In the genomic region with DNA sequence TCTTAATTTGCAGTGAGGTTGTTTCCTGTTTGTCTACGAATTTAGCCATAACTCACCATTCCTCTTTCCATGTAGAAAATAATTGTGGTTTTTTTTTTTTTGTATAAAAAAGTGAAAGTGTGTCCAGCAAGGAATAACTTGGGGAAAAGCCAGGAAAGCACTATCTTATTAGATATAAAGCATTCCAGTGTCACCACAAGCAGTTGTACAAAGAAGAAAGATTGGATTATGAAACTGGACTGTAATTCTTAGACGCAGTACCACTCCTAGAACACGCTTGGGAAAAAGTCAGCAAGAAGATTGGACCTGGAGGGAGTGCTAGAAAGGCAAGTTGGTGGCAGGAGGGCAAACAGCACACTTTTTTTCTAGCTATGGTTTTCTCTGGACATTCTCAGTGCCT, we compare ENCODE assay signal across 27 cellular contexts.
DNase-seq lines count a peak whose midpoint lies in the region; FAIRE-seq and TF ChIP-seq lines count a peak whose summit lies in the region.
"Had no signal": no experiment of that assay in that cellular context is flagged by ENCODE, and none has a peak within 500 bp of the region (broad histone marks: within the 10 kb centered on the region; RNA-seq: fewer than 3 reads in every experiment).

No MANE protein-coding gene starts in this region.

- no peaks in the 10 kb centered on the region for H3K79me1 ChIP-seq in mesenchymal stem cell (replicated peaks; ENCODE audit: low read length, poor library complexity, severe bottlenecking)

- H3K9me3 Mint-ChIP-seq in activated naive CD8-positive, alpha-beta T cell treated with anti-CD3 and anti-CD28 coated beads for 36 hours, result no peaks in the 10 kb centered on the region
- H3K9me3 Mint-ChIP-seq in activated CD4-positive, alpha-beta memory T cell treated with anti-CD3 and anti-CD28 coated beads for 36 hours, result no peaks in the 10 kb centered on the region
- H3K9me3 Mint-ChIP-seq: activated naive CD8-positive, alpha-beta T cell treated with anti-CD3 and anti-CD28 coated beads, Interleukin-2, amount 50 U/mL, for 24 hours; GM23338; natural killer cell had no signal

- DNase-seq in A172 (ENCODE audit: low spot score) (peak; percentile 48), RCC 7860 (ENCODE audit: low spot score) (peak; percentile 8), dermis blood vessel endothelial cell (peak; percentile 1), mesenchymal stem cell (peak; percentile 51), GM10248 (ENCODE audit: extremely low spot score) (no peak), NCI-H1048 (lab: John Stamatoyannopoulos, UW) (no peak)
- DNase-seq in activated naive CD8-positive, alpha-beta T cell treated with anti-CD3 and anti-CD28 coated beads for 36 hours, result no peak
- no peak for DNase-seq in activated CD4-positive, alpha-beta memory T cell treated with anti-CD3 and anti-CD28 coated beads for 36 hours
- DNase-seq: activated CD8-positive, alpha-beta memory T cell treated with anti-CD3 and anti-CD28 coated beads, Interleukin-2, amount 50 U/mL, for 48 hours; activated naive CD8-positive, alpha-beta T cell treated with anti-CD3 and anti-CD28 coated beads, Interleukin-2, amount 50 U/mL, for 24 hours; COR-L47; DND-41; mesendoderm; natural killer cell; NCI-H1105 treated with DMSO at 0.1 percent for 48 hours; NCI-H2081 treated with DMSO at 0.1 percent for 48 hours; NCI-H510A treated with DMSO at 0.1 percent for 48 hours; right cardiac atrium; stimulated activated CD4-positive, alpha-beta T cell treated with anti-CD3 and anti-CD28 coated beads, Interleukin-15, amount 100 ng/mL, for 24 hours; transverse colon had no signal

- no peak overlapping the region for H2BK15ac ChIP-seq in mesenchymal stem cell (ENCODE audit: low read depth, poor library complexity, severe bottlenecking)

- CTCF ChIA-PET in GM10248 (lab: Yijun Ruan, JAX), result no interaction called here
- CTCF ChIA-PET in activated CD4-positive, alpha-beta memory T cell treated with anti-CD3 and anti-CD28 coated beads for 36 hours (lab: Charles Lee), result no interaction called here

- no peak overlapping the region for H3K18ac ChIP-seq in mesenchymal stem cell (ENCODE audit: low read depth in 1 of 2, low read length in 2 of 2)

- POLR2A ChIA-PET in GM10248 (lab: Yijun Ruan, JAX), result no interaction called here
- POLR2A ChIA-PET in activated CD4-positive, alpha-beta memory T cell treated with anti-CD3 and anti-CD28 coated beads for 36 hours (lab: Charles Lee), result no interaction called here

- no peaks in the 10 kb centered on the region for H3K9me3 ChIP-seq in mesenchymal stem cell (ENCODE audit: control insufficient read depth, low read length)
- H3K9me3 ChIP-seq: gastroesophageal sphincter, transverse colon had no signal

- no peak overlapping the region for H3K4me3 ChIP-seq in mesenchymal stem cell (ENCODE audit: insufficient read depth in 1 of 2, low read depth in 1 of 2, low read length in 2 of 2)
- H3K4me3 ChIP-seq: cardiac muscle cell, gastroesophageal sphincter, GM23338, SK-N-MC, transverse colon had no signal

- H3K9ac ChIP-seq in mesenchymal stem cell (ENCODE audit: low read length), result no peak overlapping the region
- H3K9ac ChIP-seq: parathyroid adenoma had no signal

- H3K27ac ChIP-seq in mesenchymal stem cell (ENCODE audit: low read length, poor library complexity, severe bottlenecking), result no peak overlapping the region
- H3K27ac ChIP-seq: cardiac muscle cell, epithelial cell of prostate, gastroesophageal sphincter, parathyroid adenoma, SK-N-MC, transverse colon had no signal

- TF ChIP-seq CTCF in GM10248 (IDR thresholded peaks at IDR 0.05; ENCODE audit: control extremely low read depth, extremely low read depth, low read depth, missing control alignments), result no peak

- H2BK5ac ChIP-seq in mesenchymal stem cell (ENCODE audit: low read depth, low read length, poor library complexity, severe bottlenecking), result no peak overlapping the region

- H3K14ac ChIP-seq in mesenchymal stem cell (ENCODE audit: low read length in 2 of 2), result no peak overlapping the region

- intact Hi-C loops in activated CD4-positive, alpha-beta memory T cell treated with anti-CD3 and anti-CD28 coated beads for 36 hours (cut with micrococcal nuclease), result no loop called here

- no peak overlapping the region for H2AK5ac ChIP-seq in mesenchymal stem cell (ENCODE audit: low read length, severe bottlenecking)

- no peak overlapping the region for H3K4ac ChIP-seq in mesenchymal stem cell (ENCODE audit: low read depth in 1 of 2, low read length in 2 of 2)

- no peak overlapping the region for H3K23ac ChIP-seq in mesenchymal stem cell (ENCODE audit: low read length in 2 of 2)

- H3K4me2 ChIP-seq in mesenchymal stem cell (ENCODE audit: low read length, poor library complexity, severe bottlenecking), result no peak overlapping the region
- H3K4me2 ChIP-seq: GM23338 had no signal

- H3K36me3 Mint-ChIP-seq in activated naive CD8-positive, alpha-beta T cell treated with anti-CD3 and anti-CD28 coated beads for 36 hours, result no peaks in the 10 kb centered on the region
- H3K36me3 Mint-ChIP-seq in activated CD4-positive, alpha-beta memory T cell treated with anti-CD3 and anti-CD28 coated beads for 36 hours, result no peaks in the 10 kb centered on the region
- H3K36me3 Mint-ChIP-seq: natural killer cell had no signal

- no peak overlapping the region for H3K27ac Mint-ChIP-seq in activated naive CD8-positive, alpha-beta T cell treated with anti-CD3 and anti-CD28 coated beads for 36 hours
- H3K27ac Mint-ChIP-seq in activated CD4-positive, alpha-beta memory T cell treated with anti-CD3 and anti-CD28 coated beads for 36 hours, result no peak overlapping the region
- H3K27ac Mint-ChIP-seq: activated naive CD8-positive, alpha-beta T cell treated with anti-CD3 and anti-CD28 coated beads, Interleukin-2, amount 50 U/mL, for 24 hours; GM23338; natural killer cell had no signal

- no peaks in the 10 kb centered on the region for H3K27me3 ChIP-seq in mesenchymal stem cell (ENCODE audit: control insufficient read depth in 1 of 2, insufficient read depth in 1 of 2, low read length in 2 of 2)
- H3K27me3 ChIP-seq: cardiac muscle cell, gastroesophageal sphincter, transverse colon had no signal

- no peak overlapping the region for H4K8ac ChIP-seq in mesenchymal stem cell (ENCODE audit: low read length)

- peaks cover 5% of the 10 kb centered on the region for H3K4me1 ChIP-seq in mesenchymal stem cell (ENCODE audit: control insufficient read depth, insufficient read depth, low read depth, low read length)
- H3K4me1 ChIP-seq: parathyroid adenoma, transverse colon had no signal

- 49% methylated on average over 2 of the region's 3 CpGs for WGBS in mesenchymal stem cell

- H3K4me3 Mint-ChIP-seq in activated naive CD8-positive, alpha-beta T cell treated with anti-CD3 and anti-CD28 coated beads for 36 hours, result no peak overlapping the region
- no peak overlapping the region for H3K4me3 Mint-ChIP-seq in activated CD4-positive, alpha-beta memory T cell treated with anti-CD3 and anti-CD28 coated beads for 36 hours
- H3K4me3 Mint-ChIP-seq: activated naive CD8-positive, alpha-beta T cell treated with anti-CD3 and anti-CD28 coated beads, Interleukin-2, amount 50 U/mL, for 24 hours; GM23338; natural killer cell had no signal

- no peak overlapping the region for H2AFZ ChIP-seq in mesenchymal stem cell (ENCODE audit: low read depth, low read length)
- H2AFZ ChIP-seq: GM23338, parathyroid adenoma had no signal

- no peaks in the 10 kb centered on the region for H3K27me3 Mint-ChIP-seq in activated naive CD8-positive, alpha-beta T cell treated with anti-CD3 and anti-CD28 coated beads for 36 hours
- no peaks in the 10 kb centered on the region for H3K27me3 Mint-ChIP-seq in activated CD4-positive, alpha-beta memory T cell treated with anti-CD3 and anti-CD28 coated beads for 36 hours
- H3K27me3 Mint-ChIP-seq: activated naive CD8-positive, alpha-beta T cell treated with anti-CD3 and anti-CD28 coated beads, Interleukin-2, amount 50 U/mL, for 24 hours had no signal

- H2BK12ac ChIP-seq in mesenchymal stem cell (ENCODE audit: low read length in 2 of 2), result no peak overlapping the region

- H3K36me3 ChIP-seq in mesenchymal stem cell (ENCODE audit: control insufficient read depth in 1 of 2, insufficient read depth in 2 of 2, low read depth in 1 of 2, low read length in 2 of 2), result no peaks in the 10 kb centered on the region
- H3K36me3 ChIP-seq: cardiac muscle cell, gastroesophageal sphincter, transverse colon had no signal

- H4K91ac ChIP-seq in mesenchymal stem cell (ENCODE audit: low read length), result no peak overlapping the region

- no peaks in the 10 kb centered on the region for H3K4me1 Mint-ChIP-seq in activated naive CD8-positive, alpha-beta T cell treated with anti-CD3 and anti-CD28 coated beads for 36 hours
- no peaks in the 10 kb centered on the region for H3K4me1 Mint-ChIP-seq in activated CD4-positive, alpha-beta memory T cell treated with anti-CD3 and anti-CD28 coated beads for 36 hours (ENCODE audit: low read depth)
- H3K4me1 Mint-ChIP-seq: activated naive CD8-positive, alpha-beta T cell treated with anti-CD3 and anti-CD28 coated beads, Interleukin-2, amount 50 U/mL, for 24 hours; natural killer cell had no signal

- peak; percentile 5 for FAIRE-seq in RCC 7860 (lab: Jason Lieb, UNC)
- FAIRE-seq: A204.1 had no signal

- H2BK120ac ChIP-seq in mesenchymal stem cell (ENCODE audit: low read depth, low read length), result no peak overlapping the region

Comparison
In these comparisons a context has a peak if more than half of its experiments do, and no peak if none do; other contexts are left out.
1. DNase-seq: peak in A172 (single experiment), RCC 7860 (single experiment), dermis blood vessel endothelial cell (single experiment) and mesenchymal stem cell (single experiment); none in GM10248 (single experiment), NCI-H1048 (single experiment), activated naive CD8-positive, alpha-beta T cell treated with anti-CD3 and anti-CD28 coated beads for 36 hours (single experiment) and activated CD4-positive, alpha-beta memory T cell treated with anti-CD3 and anti-CD28 coated beads for 36 hours (single experiment).